ENCODE assay signal across 1 cellular context in genomic region chr1:45011837-45012638, GRCh38.
TF ChIP-seq lines count a peak whose summit lies in the region.

UROD (plus strand) TSS chr1:45012254; CDS start chr1:45012266, 12 bp downstream.

TF ChIP-seq in K562, 482 proteins besides CTCF, POLR2A, EP300 and RAD21 (continued from another document and continues in another):
- TF ChIP-seq ZHX1 (conservative IDR thresholded peaks at IDR 0.05; ENCODE audit: low read length) (peak; percentile 93; the same call in 1 of the 2 replicates), SOX6 (IDR thresholded peaks at IDR 0.05) (0 out of 2 replicates have a peak, but pooled peaks have one; percentile 9), NR2C2 (CRISPR knock-in tag; IDR thresholded peaks at IDR 0.05) (no peak), NR2C2 (tag; IDR thresholded peaks at IDR 0.05) (no peak), ZNF644 (tag; IDR thresholded peaks at IDR 0.05; ENCODE audit: low read depth) (no peak), MNT (conservative IDR thresholded peaks at IDR 0.05) (peak in 1 of 2 experiments; percentile 56; a peak in 2 of 4 replicates), RCOR1 (IDR thresholded peaks at IDR 0.05; ENCODE audit: borderline replicate concordance in 1 of 2, low read depth in 2 of 2, low read length in 2 of 2) (peak in 1 of 2 experiments; percentile 53; a peak in 1 of 4 replicates), ZBTB49 (CRISPR knock-in tag; IDR thresholded peaks at IDR 0.05; ENCODE audit: borderline replicate concordance) (peak; percentile 94; the same call in 1 of the 2 replicates), ZMIZ1 (IDR thresholded peaks at IDR 0.05; ENCODE audit: low read depth in 2 of 2, low read length in 2 of 2) (0 out of 4 replicates have a peak, but pooled peaks of 1 of the 2 experiments have one; percentile 45), TCF7L2 (IDR thresholded peaks at IDR 0.05; ENCODE audit: low read depth, low read length) (peak; percentile 40; the same call in 1 of the 2 replicates), ZBTB1 (CRISPR knock-in tag; IDR thresholded peaks at IDR 0.05; ENCODE audit: borderline replicate concordance, low read depth) (no peak), ELK3 (CRISPR knock-in tag; IDR thresholded peaks at IDR 0.05) (0 out of 2 replicates have a peak, but pooled peaks have one; percentile 28), CBFA2T2 (conservative IDR thresholded peaks at IDR 0.05) (peak; percentile 74), ZNF551 (CRISPR knock-in tag; IDR thresholded peaks at IDR 0.05) (no peak), C11orf30 (IDR thresholded peaks at IDR 0.05; ENCODE audit: low read depth) (peak; percentile 85), E2F6 (IDR thresholded peaks at IDR 0.05; ENCODE audit: borderline replicate concordance in 1 of 2, extremely low read depth in 1 of 2, insufficient read depth in 1 of 2, insufficient read length in 1 of 2, low read depth in 1 of 2, low read length in 1 of 2, poor library complexity in 1 of 2, severe bottlenecking in 1 of 2) (peak in 1 of 2 experiments; percentile 86), SPI1 (IDR thresholded peaks at IDR 0.05; ENCODE audit: borderline replicate concordance, low read depth, low read length) (0 out of 2 replicates have a peak, but pooled peaks have one; percentile 30), CREB3 (tag; conservative IDR thresholded peaks at IDR 0.05; ENCODE audit: low read depth) (0 out of 2 replicates have a peak, but pooled peaks have one; percentile 43), POLR2H (tag; IDR thresholded peaks at IDR 0.05; ENCODE audit: low read depth) (peak; percentile 97), POLR2AphosphoS5 (IDR thresholded peaks at IDR 0.05; ENCODE audit: control insufficient read depth, insufficient read depth, low read depth, low read length) (peak; percentile 65; the same call in 1 of the 2 replicates), NFRKB (IDR thresholded peaks at IDR 0.05; ENCODE audit: low read depth) (peak; percentile 98), SUPT5H (IDR thresholded peaks at IDR 0.05) (peak; percentile 97), ZNF583 (CRISPR knock-in tag; IDR thresholded peaks at IDR 0.05) (0 out of 2 replicates have a peak, but pooled peaks have one; percentile 18), BCLAF1 (IDR thresholded peaks at IDR 0.05; ENCODE audit: borderline replicate concordance in 1 of 2, control insufficient read depth in 1 of 2, low read depth in 2 of 2, low read length in 1 of 2) (peak in 1 of 2 experiments; percentile 69; a peak in 1 of 4 replicates), E2F4 (CRISPR knock-in tag; IDR thresholded peaks at IDR 0.05; ENCODE audit: low read depth) (no peak), XRCC3 (IDR thresholded peaks at IDR 0.05) (no peak), FOXJ2 (tag; IDR thresholded peaks at IDR 0.05) (peak; percentile 93), BHLHE40 (IDR thresholded peaks at IDR 0.05; ENCODE audit: low read length) (peak; percentile 8; the same call in 1 of the 2 replicates), ZNF121 (CRISPR knock-in tag; conservative IDR thresholded peaks at IDR 0.05) (peak; percentile 47), ETS2 (tag; IDR thresholded peaks at IDR 0.05; ENCODE audit: borderline replicate concordance, poor library complexity, severe bottlenecking) (peak; percentile 72), E2F8 (IDR thresholded peaks at IDR 0.05; ENCODE audit: low read depth, partially characterized antibody) (no peak), KLF10 (CRISPR knock-in tag; IDR thresholded peaks at IDR 0.05) (no peak)
